Comparison of ENCODE assay signal across 21 cellular contexts in genomic region chr20:49422176-49422575, GRCh38.
DNase-seq lines count a peak whose midpoint lies in the region; ATAC-seq and TF ChIP-seq lines count a peak whose summit lies in the region.
"Had no signal": no experiment of that assay in that cellular context is flagged by ENCODE, and none has a peak within 500 bp of the region (broad histone marks: within the 10 kb centered on the region; RNA-seq: fewer than 3 reads in every experiment).

No MANE protein-coding gene starts in this region.

- H3K27ac ChIP-seq in heart right ventricle (peak overlapping the region in 8 of 10 donors; percentile 7 to 75 (median 50)), rectal smooth muscle tissue (ENCODE audit: low read depth, low read length) (peak overlapping the region; percentile 82)
- H3K27ac ChIP-seq: RWPE1 had no signal

- no peak for DNase-seq in heart right ventricle
- DNase-seq in cardiac septum (ENCODE audit: low spot score) = no peak
- DNase-seq in head of caudate nucleus = peak in 30 of 42 donors; percentile 12 to 81 (median 48)
- no peak for DNase-seq in H7
- DNase-seq in NK-92 (lab: John Stamatoyannopoulos, UW; ENCODE audit: unreplicated experiment) = no peak
- DNase-seq: Calu3, DMS79 treated with DMSO at 0.1 percent for 48 hours, KBM-7, MM.1S, NCI-H1048, NCI-H1417, NCI-H1694, NCI-H2029 treated with DMSO at 0.1 percent for 48 hours, NCI-H226, NCI-H510A, NCI-H69, SHP77 had no signal

- no peaks in the 10 kb centered on the region for H3K9me3 ChIP-seq in heart right ventricle

- H3K4me3 ChIP-seq in heart right ventricle (no peak overlapping the region), rectal smooth muscle tissue (ENCODE audit: low read length) (no peak overlapping the region), H7 (ENCODE audit: insufficient read depth, low read depth, low read length) (no peak overlapping the region)

- no peak for TF ChIP-seq CTCF in heart right ventricle (IDR thresholded peaks at IDR 0.05)

- H3K9ac ChIP-seq in rectal smooth muscle tissue (ENCODE audit: low read length) = no peak overlapping the region

- ATAC-seq in heart right ventricle (peak in 1 of 8 donors; percentile 20), HG03442 (IDR thresholded peaks at IDR 0.05; ENCODE audit: unreplicated experiment) (no peak)
- ATAC-seq: Panc1 had no signal

- peaks cover 0 to 77% (median 24%) of the 10 kb centered on the region in 9 donors for H3K4me1 ChIP-seq in heart right ventricle
- peaks cover 40% of the 10 kb centered on the region for H3K4me1 ChIP-seq in rectal smooth muscle tissue (ENCODE audit: control insufficient read depth, insufficient read depth, low read length)

- H3K36me3 ChIP-seq in heart right ventricle (no peaks in the 10 kb centered on the region), rectal smooth muscle tissue (ENCODE audit: control insufficient read depth, insufficient read depth, low read length) (no peaks in the 10 kb centered on the region), H7 (replicated peaks; ENCODE audit: control insufficient read depth, insufficient read depth, low read length) (no peaks in the 10 kb centered on the region)

- WGBS in heart right ventricle, 2 donors = 75 to 79% methylated on average over 6 of the region's 6 CpGs

- intact Hi-C loops in heart right ventricle (cut with DNase I) = no loop called here
- intact Hi-C loops in cardiac septum (cut with DNase I) = no loop called here
- intact Hi-C loops in head of caudate nucleus (cut with DNase I) = no loop called here

- H3K27me3 ChIP-seq in heart right ventricle (no peaks in the 10 kb centered on the region), rectal smooth muscle tissue (ENCODE audit: control insufficient read depth, insufficient read depth, low read length) (no peaks in the 10 kb centered on the region), H7 (ENCODE audit: control insufficient read depth, insufficient read depth, low read length) (no peaks in the 10 kb centered on the region)

Comparison
In these comparisons a context has a peak if more than half of its experiments do, and no peak if none do; other contexts are left out.
1. DNase-seq: peak in head of caudate nucleus (30 of 42); none in heart right ventricle (0 of 2), cardiac septum (single experiment), H7 (single experiment) and NK-92 (single experiment).